Comparison of ENCODE assay signal across 9 cellular contexts in the genomic region with DNA sequence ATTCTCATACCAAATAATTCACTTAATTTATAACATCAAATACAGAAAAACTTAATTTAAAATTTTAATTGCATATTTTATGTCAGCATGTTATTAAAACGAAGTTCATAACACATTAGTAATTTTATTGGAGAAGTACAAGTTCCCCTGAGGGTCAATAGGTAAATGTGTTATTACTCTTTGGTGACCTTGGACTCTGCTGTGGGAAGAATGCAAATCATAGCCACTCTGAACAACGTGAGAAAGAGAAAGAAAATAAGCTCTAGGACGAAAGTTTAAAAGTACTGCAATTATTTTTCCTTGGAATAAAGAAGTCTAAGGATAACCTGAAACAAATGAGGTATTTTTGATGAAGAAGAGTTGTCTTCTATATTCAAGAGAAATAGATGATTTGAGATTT.
"Had no signal": no experiment of that assay in that cellular context is flagged by ENCODE, and none has a peak within 500 bp of the region (broad histone marks: within the 10 kb centered on the region; RNA-seq: fewer than 3 reads in every experiment).

No MANE protein-coding gene starts in this region.

- DNase-seq: H9, HCEC 1CT, IMR-90, KG1 had no signal

- H3K4me3 ChIP-seq: GM23338, K562 had no signal

- ATAC-seq: GM23338, K562 had no signal

- H3K27ac ChIP-seq: HL-60 had no signal

- FAIRE-seq: H1, H54, K562 had no signal
